In genomic region chr3:24521306-24522154, GRCh38 we compare ENCODE assay signal across 9 cellular contexts. TPM values are rescaled to one million over a fixed set of nuclear protein-coding genes. Genes with fewer than 3 reads are reported as not detected.
DNase-seq lines count a peak whose midpoint lies in the region; ATAC-seq and TF ChIP-seq lines count a peak whose summit lies in the region.
"Had no signal": no experiment of that assay in that cellular context is flagged by ENCODE, and none has a peak within 500 bp of the region (broad histone marks: within the 10 kb centered on the region; RNA-seq: fewer than 3 reads in every experiment).

No MANE protein-coding gene starts in this region.

- no peak overlapping the region for H3K27ac ChIP-seq in iPS-20b (ENCODE audit: low read length)
- H3K27ac ChIP-seq: neutrophil had no signal

- H3K36me3 Mint-ChIP-seq in CD14-positive monocyte (peaks cover 0 to 4% of the 10 kb centered on the region in 2 donors), brain (no peaks in the 10 kb centered on the region)

- no peaks in the 10 kb centered on the region for H3K9me3 ChIP-seq in iPS-20b (ENCODE audit: insufficient read depth, low read depth, low read length)
- H3K9me3 ChIP-seq: neutrophil had no signal

- H3K4me3 Mint-ChIP-seq in CD14-positive monocyte: peak overlapping the region; percentile 71 to 84
- peak overlapping the region; percentile 74 to 86 (median 78) for H3K4me3 Mint-ChIP-seq in brain

- H3K27me3 Mint-ChIP-seq in CD14-positive monocyte (ENCODE audit: low read depth in 3 of 3): peaks cover 47 to 72% (median 52%) of the 10 kb centered on the region in 3 donors
- H3K27me3 Mint-ChIP-seq in brain: peaks cover 66% of the 10 kb centered on the region

- no peaks in the 10 kb centered on the region for H3K36me3 ChIP-seq in iPS-20b (ENCODE audit: insufficient read depth, low read depth, low read length)
- H3K36me3 ChIP-seq: neutrophil had no signal

- peaks cover 0 to 16% (median 0%) of the 10 kb centered on the region in 7 donors for H3K9me3 Mint-ChIP-seq in CD14-positive monocyte
- H3K9me3 Mint-ChIP-seq in brain: peaks cover 0 to 3% (median 0%) of the 10 kb centered on the region in 5 experiments

- peaks cover 12% of the 10 kb centered on the region; the same call in 1 of the 2 replicates for H3K4me1 ChIP-seq in iPS-20b (ENCODE audit: insufficient read depth, low read length)

- H3K4me1 Mint-ChIP-seq in CD14-positive monocyte: peaks cover 20% of the 10 kb centered on the region
- peaks cover 40% of the 10 kb centered on the region for H3K4me1 Mint-ChIP-seq in brain

- peak overlapping the region; percentile 72 for H3K4me3 ChIP-seq in iPS-20b (ENCODE audit: low read length)

- TF ChIP-seq CTCF in CD14-positive monocyte (IDR thresholded peaks at IDR 0.05): no peak
- TF ChIP-seq CTCF in brain (conservative IDR thresholded peaks at IDR 0.05): no peak

- H3K27ac Mint-ChIP-seq in CD14-positive monocyte (no peak overlapping the region), brain (peak overlapping the region in 1 of 5 experiments; percentile 29)

- peaks cover 75% of the 10 kb centered on the region for H3K27me3 ChIP-seq in iPS-20b (ENCODE audit: insufficient read depth, low read length)

- peak overlapping the region; percentile 23; the same call in 1 of the 2 replicates for H3K9ac ChIP-seq in iPS-20b (ENCODE audit: low read depth, low read length)

- DNase-seq in CD14-positive monocyte (ENCODE audit: low spot score) (no peak), HUDEP-2 (lab: John Stamatoyannopoulos, UW; ENCODE audit: unreplicated experiment in 76 of 76) (peak in 52 of 76 experiments; percentile 5 to 63 (median 34)), sciatic nerve (ENCODE audit: low spot score) (peak; percentile 70), NCI-H2107 (lab: John Stamatoyannopoulos, UW) (no peak)

- intact Hi-C loops in CD14-positive monocyte (cut with micrococcal nuclease): no loop called here
- intact Hi-C loops in sciatic nerve (cut with DNase I): no loop called here

- ATAC-seq in sciatic nerve (peak; percentile 81), HG02678 (IDR thresholded peaks at IDR 0.05; ENCODE audit: unreplicated experiment) (no peak), GM18873 (IDR thresholded peaks at IDR 0.05; ENCODE audit: low FRiP score, unreplicated experiment) (no peak)

RNA-seq across cellular contexts. Expression of gene THRB, which starts 26.9 kb away (rescaled TPM):
- not detected for polyA plus RNA-seq in CD14-positive monocyte
- 3.8 TPM for polyA plus RNA-seq in brain (ENCODE audit: insufficient read depth, low read depth, low replicate concordance)
- 13.2 TPM for total RNA-seq in sciatic nerve

Comparison
In these comparisons a context has a peak if more than half of its experiments do, and no peak if none do; other contexts are left out.
1. DNase-seq: peak in HUDEP-2 (52 of 76) and sciatic nerve (single experiment); none in CD14-positive monocyte (single experiment) and NCI-H2107 (single experiment).